ENCODE assay signal across 28 cellular contexts in genomic region chr19:17843428-17843827, GRCh38. TPM values are rescaled to one million over a fixed set of nuclear protein-coding genes. Genes with fewer than 3 reads are reported as not detected.
A peak's percentile ranks its signal among the peaks of the same experiment; 100 is the strongest.
DNase-seq lines count a peak whose midpoint lies in the region; ATAC-seq and TF ChIP-seq lines count a peak whose summit lies in the region.
"Had no signal": no experiment of that assay in that cellular context is flagged by ENCODE, and none has a peak within 500 bp of the region (broad histone marks: within the 10 kb centered on the region; RNA-seq: fewer than 3 reads in every experiment).

No MANE protein-coding gene starts in this region.

- no peak for DNase-seq in T-helper 2 cell treated with Interferon-gamma antibody and Interleukin-4, amounts not matched to agents 5 μg/mL and 100 μg/mL, for 36 hours (ENCODE audit: low spot score)
- no peak for DNase-seq in T-helper 2 cell
- DNase-seq in CD1c-positive myeloid dendritic cell (ENCODE audit: extremely low spot score) = peak; percentile 31
- no peak for DNase-seq in T-helper 17 cell
- no peak for DNase-seq in naive thymus-derived CD4-positive, alpha-beta T cell
- DNase-seq in NCI-H1092 treated with DMSO at 0.1 percent for 48 hours (lab: John Stamatoyannopoulos, UW) = no peak
- no peak for DNase-seq in HK-2 (ENCODE audit: unreplicated experiment)
- DNase-seq: 8988T; activated CD4-positive, alpha-beta T cell treated with anti-CD3 and anti-CD28 coated beads, Interleukin-2, amount 50 U/mL, for 1 hour; AML-193; Calu3; cerebellar nuclear complex; erythroblast; foreskin melanocyte; immature natural killer cell; left ventricle myocardium inferior; NCI-H2227 treated with DMSO at 0.1 percent for 48 hours; NCI-H774; stimulated activated CD4-positive, alpha-beta T cell treated with anti-CD3 and anti-CD28 coated beads, Interleukin-1b, Interleukin-23, amount 100 ng/mL, for 48 hours; stimulated activated naive B cell treated with anti-CD40 and anti-IgM and Interleukin-4, amounts not matched to agents 10 μg/mL and 1 μg/mL and 100 μg/mL, for 72 hours had no signal

- H3K27ac Mint-ChIP-seq in T-helper 2 cell treated with Interferon-gamma antibody and Interleukin-4, amounts not matched to agents 5 μg/mL and 100 μg/mL, for 36 hours = no peak overlapping the region
- H3K27ac Mint-ChIP-seq in T-helper 17 cell = peak overlapping the region; percentile 96
- peak overlapping the region in 8 of 9 donors; percentile 56 to 100 (median 96) for H3K27ac Mint-ChIP-seq in naive thymus-derived CD4-positive, alpha-beta T cell
- H3K27ac Mint-ChIP-seq: mesothelial cell of epicardium had no signal

- peaks cover 40 to 42% of the 10 kb centered on the region in 2 donors for H3K4me1 ChIP-seq in naive thymus-derived CD4-positive, alpha-beta T cell (ENCODE audit: control insufficient read depth in 2 of 2, insufficient read depth in 2 of 2, low read length in 2 of 2)

- no peaks in the 10 kb centered on the region for H3K27me3 Mint-ChIP-seq in T-helper 2 cell treated with Interferon-gamma antibody and Interleukin-4, amounts not matched to agents 5 μg/mL and 100 μg/mL, for 36 hours (ENCODE audit: low read depth)
- H3K27me3 Mint-ChIP-seq in T-helper 17 cell = no peaks in the 10 kb centered on the region
- peaks cover 0 to 2% (median 0%) of the 10 kb centered on the region in 5 donors for H3K27me3 Mint-ChIP-seq in naive thymus-derived CD4-positive, alpha-beta T cell
- H3K27me3 Mint-ChIP-seq: stimulated activated naive B cell treated with anti-CD40 and anti-IgM and Interleukin-4, amounts not matched to agents 10 μg/mL and 1 μg/mL and 100 μg/mL, for 72 hours had no signal

- CTCF ChIA-PET in naive thymus-derived CD4-positive, alpha-beta T cell (lab: Charles Lee) = no interaction called here

- H3K27me3 ChIP-seq in naive thymus-derived CD4-positive, alpha-beta T cell (ENCODE audit: control insufficient read depth in 2 of 2, insufficient read depth in 2 of 2, low read length in 2 of 2) = no peaks in the 10 kb centered on the region

- POLR2A ChIA-PET in naive thymus-derived CD4-positive, alpha-beta T cell (lab: Charles Lee) = interaction anchor here (0.9 to 2.1 kb wide), 3 partner anchors 16 to 47 kb away, joined by 3 to 5 read pairs (median 3); partner anchors contain the start of gene RPL18A

- H3K27ac ChIP-seq in naive thymus-derived CD4-positive, alpha-beta T cell (ENCODE audit: low read depth, low read length) = peak overlapping the region; percentile 95
- H3K27ac ChIP-seq: hepatocyte, KMS-11, left ventricle myocardium inferior, thoracic aorta had no signal

- peak overlapping the region; percentile 18 for H3K4me3 Mint-ChIP-seq in T-helper 2 cell treated with Interferon-gamma antibody and Interleukin-4, amounts not matched to agents 5 μg/mL and 100 μg/mL, for 36 hours
- H3K4me3 Mint-ChIP-seq in T-helper 17 cell = peak overlapping the region; percentile 93
- H3K4me3 Mint-ChIP-seq in naive thymus-derived CD4-positive, alpha-beta T cell = peak overlapping the region in 9 of 10 donors; percentile 4 to 94 (median 87)
- H3K4me3 Mint-ChIP-seq: mesothelial cell of epicardium; stimulated activated naive B cell treated with anti-CD40 and anti-IgM and Interleukin-4, amounts not matched to agents 10 μg/mL and 1 μg/mL and 100 μg/mL, for 72 hours had no signal

- H3K4me1 Mint-ChIP-seq in T-helper 2 cell treated with Interferon-gamma antibody and Interleukin-4, amounts not matched to agents 5 μg/mL and 100 μg/mL, for 36 hours (ENCODE audit: low read depth) = peaks cover 27% of the 10 kb centered on the region
- peaks cover 28% of the 10 kb centered on the region for H3K4me1 Mint-ChIP-seq in T-helper 17 cell
- H3K4me1 Mint-ChIP-seq in naive thymus-derived CD4-positive, alpha-beta T cell = peaks cover 21 to 61% (median 38%) of the 10 kb centered on the region in 7 donors

- no peak overlapping the region for H3K4me3 ChIP-seq in naive thymus-derived CD4-positive, alpha-beta T cell (ENCODE audit: low read length)
- H3K4me3 ChIP-seq: hepatocyte, left ventricle myocardium inferior, thoracic aorta had no signal

- no peaks in the 10 kb centered on the region for H3K9me3 Mint-ChIP-seq in T-helper 2 cell treated with Interferon-gamma antibody and Interleukin-4, amounts not matched to agents 5 μg/mL and 100 μg/mL, for 36 hours
- H3K9me3 Mint-ChIP-seq in naive thymus-derived CD4-positive, alpha-beta T cell = no peaks in the 10 kb centered on the region
- H3K9me3 Mint-ChIP-seq: activated naive CD4-positive, alpha-beta T cell treated with anti-CD3 and anti-CD28 coated beads, Interleukin-2, amount 50 U/mL, for 72 hours; immature natural killer cell; mesothelial cell of epicardium; stimulated activated naive B cell treated with anti-CD40 and anti-IgM and Interleukin-4, amounts not matched to agents 10 μg/mL and 1 μg/mL and 100 μg/mL, for 72 hours had no signal

- intact Hi-C loops in naive thymus-derived CD4-positive, alpha-beta T cell (cut with micrococcal nuclease) = no loop called here

- ATAC-seq in T-helper 17 cell = no peak
- no peak for ATAC-seq in naive thymus-derived CD4-positive, alpha-beta T cell
- ATAC-seq in SK-N-SH treated with all-trans-retinoic acid at 6 μM for 48 hours = no peak
- ATAC-seq: activated naive CD4-positive, alpha-beta T cell treated with anti-CD3 and anti-CD28 coated beads, Interleukin-2, amount 50 U/mL, for 72 hours; stimulated activated naive B cell treated with anti-CD40 and anti-IgM and Interleukin-4, amounts not matched to agents 10 μg/mL and 1 μg/mL and 100 μg/mL, for 72 hours had no signal

- peaks cover 31 to 59% (median 38%) of the 10 kb centered on the region in 3 experiments for H3K36me3 ChIP-seq in naive thymus-derived CD4-positive, alpha-beta T cell (ENCODE audit: control insufficient read depth in 2 of 3, insufficient read depth in 3 of 3, low read length in 3 of 3)
- H3K36me3 ChIP-seq: left ventricle myocardium inferior, thoracic aorta had no signal

- H3K9me3 ChIP-seq in T-helper 17 cell (ENCODE audit: control insufficient read depth, low read length, poor library complexity, severe bottlenecking) = no peaks in the 10 kb centered on the region
- H3K9me3 ChIP-seq in naive thymus-derived CD4-positive, alpha-beta T cell (ENCODE audit: control insufficient read depth in 2 of 3, low read length in 3 of 3) = no peaks in the 10 kb centered on the region
- H3K9me3 ChIP-seq: left ventricle myocardium inferior, thoracic aorta had no signal

- H3K36me3 Mint-ChIP-seq in T-helper 2 cell treated with Interferon-gamma antibody and Interleukin-4, amounts not matched to agents 5 μg/mL and 100 μg/mL, for 36 hours (ENCODE audit: low read depth) = peaks cover 60% of the 10 kb centered on the region
- H3K36me3 Mint-ChIP-seq in T-helper 17 cell (ENCODE audit: low read depth) = peaks cover 5% of the 10 kb centered on the region
- peaks cover 0 to 46% (median 11%) of the 10 kb centered on the region in 5 donors for H3K36me3 Mint-ChIP-seq in naive thymus-derived CD4-positive, alpha-beta T cell
- H3K36me3 Mint-ChIP-seq: mesothelial cell of epicardium had no signal

TF ChIP-seq in SK-N-SH treated with all-trans-retinoic acid at 6 μM for 48 hours, 23 proteins besides CTCF, POLR2A, EP300 and RAD21 (continues in another document):
- TF ChIP-seq TOX (CRISPR knock-in tag; IDR thresholded peaks at IDR 0.05; ENCODE audit: borderline replicate concordance) (no peak), ZC3H10 (CRISPR knock-in tag; IDR thresholded peaks at IDR 0.05) (no peak), ZNF70 (CRISPR knock-in tag; IDR thresholded peaks at IDR 0.05) (no peak), ZNF8 (CRISPR knock-in tag; IDR thresholded peaks at IDR 0.05) (no peak), SNAI2 (CRISPR knock-in tag; IDR thresholded peaks at IDR 0.05) (no peak), TSHZ2 (CRISPR knock-in tag; IDR thresholded peaks at IDR 0.05) (no peak), ZFP30 (CRISPR knock-in tag; IDR thresholded peaks at IDR 0.05) (no peak), BACH2 (CRISPR knock-in tag; IDR thresholded peaks at IDR 0.05; ENCODE audit: borderline replicate concordance) (no peak), PPARA (CRISPR knock-in tag; IDR thresholded peaks at IDR 0.05; ENCODE audit: borderline replicate concordance) (no peak)

RNA-seq across cellular contexts. Expression of gene JAK3, which starts 4.4 kb away (rescaled TPM):
- 100 to 1,000 TPM; 149 to 211 TPM for total RNA-seq in T-helper 17 cell
- total RNA-seq in naive thymus-derived CD4-positive, alpha-beta T cell = 100 to 1,000 TPM; 154 to 296 (median 202) TPM
- polyA plus RNA-seq in naive thymus-derived CD4-positive, alpha-beta T cell = 100 to 1,000 TPM; 125 to 153 TPM
- total RNA-seq: Calu3 had no signal

RNA-seq across cellular contexts. Expression of gene RPL18A, which starts 16.3 kb away (rescaled TPM):
- 1,000 to 10,000 TPM; 3,447 to 3,486 TPM for total RNA-seq in T-helper 17 cell
- 1,000 to 10,000 TPM; 2,413 to 3,932 (median 3,224) TPM for total RNA-seq in naive thymus-derived CD4-positive, alpha-beta T cell
- polyA plus RNA-seq in naive thymus-derived CD4-positive, alpha-beta T cell = 1,000 to 10,000 TPM; 4,242 to 4,833 TPM

RNA-seq across cellular contexts. Expression of gene INSL3, which starts 22.1 kb away (rescaled TPM):
- total RNA-seq in T-helper 17 cell = 1 to 10 TPM; 5.0 to 9.1 TPM
- 10 to 100 TPM in 1 of 5 experiments, 1 to 10 TPM in 4; 5.5 to 11.1 (median 8.2) TPM for total RNA-seq in naive thymus-derived CD4-positive, alpha-beta T cell
- 1 to 10 TPM; 2.0 to 6.0 TPM for polyA plus RNA-seq in naive thymus-derived CD4-positive, alpha-beta T cell
- total RNA-seq: Calu3, hepatocyte, HT1080, left ventricle myocardium inferior, thoracic aorta had no signal
- polyA plus RNA-seq: neural cell had no signal

RNA-seq across cellular contexts. Expression of gene SLC5A5, which starts 28.3 kb away (rescaled TPM):
- 1 to 10 TPM; 1.3 to 2.0 TPM for total RNA-seq in T-helper 17 cell
- total RNA-seq in naive thymus-derived CD4-positive, alpha-beta T cell = 1 to 10 TPM; 1.2 to 4.1 (median 3.6) TPM
- polyA plus RNA-seq in naive thymus-derived CD4-positive, alpha-beta T cell = 1 to 10 TPM; 2.0 to 2.9 TPM
- total RNA-seq: Calu3, HT1080, left ventricle myocardium inferior, mesothelial cell of epicardium, thoracic aorta had no signal
- polyA plus RNA-seq: hepatocyte, neural cell had no signal

RNA-seq across cellular contexts. Expression of gene B3GNT3, which starts 48.5 kb away (rescaled TPM):
- total RNA-seq in T-helper 17 cell = under 1 TPM; 0.52 to 0.94 TPM
- total RNA-seq in naive thymus-derived CD4-positive, alpha-beta T cell = under 1 TPM in 2 of 5 experiments, not detected in 3; 0.53 to 0.96 TPM
- 1 to 10 TPM in 1 of 2 donors, under 1 TPM in 1; 0.43 to 1.0 TPM for polyA plus RNA-seq in naive thymus-derived CD4-positive, alpha-beta T cell
- total RNA-seq: HT1080, left ventricle myocardium inferior, mesothelial cell of epicardium had no signal
- polyA plus RNA-seq: immature natural killer cell, neural cell had no signal

Comparison
In these comparisons a context has a peak if more than half of its experiments do, and no peak if none do; other contexts are left out.
1. H3K4me3 Mint-ChIP-seq: peak in every context shown above with its lines; median percentile 93 in T-helper 17 cell; 87 in naive thymus-derived CD4-positive, alpha-beta T cell; 18 in T-helper 2 cell treated with Interferon-gamma antibody and Interleukin-4, amounts not matched to agents 5 μg/mL and 100 μg/mL, for 36 hours.